ENCODE assay signal across 28 cellular contexts in genomic region chr20:41330941-41331340, GRCh38. TPM values are rescaled to one million over a fixed set of nuclear protein-coding genes. Genes with fewer than 3 reads are reported as not detected.
"Had no signal": no experiment of that assay in that cellular context is flagged by ENCODE, and none has a peak within 500 bp of the region (broad histone marks: within the 10 kb centered on the region; RNA-seq: fewer than 3 reads in every experiment).

No MANE protein-coding gene starts in this region.

- H3K9me3 Mint-ChIP-seq: activated CD4-positive, alpha-beta T cell treated with anti-CD3 and anti-CD28 coated beads, Interleukin-2, amount 10 ng/mL, durations not matched to agents 7 days and 5 days; activated CD8-positive, alpha-beta T cell treated with anti-CD3 and anti-CD28 coated beads for 36 hours; activated T-cell treated with anti-CD3 and anti-CD28 coated beads, Interleukin-2, amount 50 U/mL, for 4 hours; activated T-helper 17 cell treated with anti-CD3 and anti-CD28 coated beads, Interleukin-2, amount 50 U/mL, for 72 hours; effector memory CD8-positive, alpha-beta T cell; WTC11 had no signal

- H3K4me1 Mint-ChIP-seq: WTC11 had no signal

- H3K27ac Mint-ChIP-seq: activated CD4-positive, alpha-beta T cell treated with anti-CD3 and anti-CD28 coated beads, Interleukin-2, amount 10 ng/mL, durations not matched to agents 7 days and 5 days; activated CD8-positive, alpha-beta T cell treated with anti-CD3 and anti-CD28 coated beads for 36 hours; activated naive CD8-positive, alpha-beta T cell; activated T-helper 17 cell treated with anti-CD3 and anti-CD28 coated beads, Interleukin-2, amount 50 U/mL, for 72 hours; effector memory CD8-positive, alpha-beta T cell; WTC11 had no signal

- H3K4me3 ChIP-seq: body of pancreas, esophagus squamous epithelium, heart left ventricle had no signal

- H3K9me3 ChIP-seq: body of pancreas, esophagus squamous epithelium, heart left ventricle had no signal

- H3K36me3 ChIP-seq: esophagus squamous epithelium, heart left ventricle had no signal

- H3K27ac ChIP-seq: body of pancreas, VCaP had no signal

- H3K27me3 Mint-ChIP-seq: activated CD8-positive, alpha-beta T cell treated with anti-CD3 and anti-CD28 coated beads for 36 hours; activated naive CD8-positive, alpha-beta T cell had no signal

- ATAC-seq: activated CD8-positive, alpha-beta T cell treated with anti-CD3 and anti-CD28 coated beads for 36 hours; activated T-cell treated with anti-CD3 and anti-CD28 coated beads, Interleukin-2, amount 50 U/mL, for 4 hours; activated T-helper 17 cell treated with anti-CD3 and anti-CD28 coated beads, Interleukin-2, amount 50 U/mL, for 72 hours; body of pancreas; effector memory CD8-positive, alpha-beta T cell; heart left ventricle; WTC11 had no signal

- DNase-seq: activated CD4-positive, alpha-beta T cell treated with anti-CD3 and anti-CD28 coated beads for 1 hour; activated CD4-positive, alpha-beta T cell treated with anti-CD3 and anti-CD28 coated beads for 4 hours; activated CD4-positive, alpha-beta T cell treated with anti-CD3 and anti-CD28 coated beads, Interleukin-2, amount 10 ng/mL, durations not matched to agents 7 days and 5 days; activated CD4-positive, alpha-beta T cell treated with anti-CD3 and anti-CD28 coated beads, Interleukin-2, amount 50 U/mL, for 48 hours; activated CD8-positive, alpha-beta memory T cell treated with anti-CD3 and anti-CD28 coated beads for 24 hours; activated CD8-positive, alpha-beta T cell treated with anti-CD3 and anti-CD28 coated beads for 36 hours; activated effector memory CD4-positive, alpha-beta T cell treated with Interleukin-2 at 50 U/mL for 16 hours; activated gamma-delta T cell treated with Interleukin-2 at 50 U/mL for 16 hours; activated naive CD4-positive, alpha-beta T cell treated with anti-CD3 and anti-CD28 coated beads, Interleukin-2, amount 50 U/mL, for 16 hours; activated naive CD4-positive, alpha-beta T cell treated with Interleukin-2 at 50 U/mL for 16 hours; activated T-cell treated with anti-CD3 and anti-CD28 coated beads, Interleukin-2, amount 50 U/mL, for 4 hours; amniotic stem cell; anterior cingulate cortex; body of pancreas; caudate nucleus; cortex of kidney; dermis blood vessel endothelial cell; effector CD4-positive, alpha-beta T cell; effector memory CD8-positive, alpha-beta T cell; esophagus squamous epithelium; glutamatergic neuron; heart left ventricle; T-helper 2 cell had no signal

- H3K27me3 ChIP-seq: body of pancreas, esophagus squamous epithelium, heart left ventricle had no signal

- H3K4me3 Mint-ChIP-seq: activated CD4-positive, alpha-beta T cell treated with anti-CD3 and anti-CD28 coated beads, Interleukin-2, amount 10 ng/mL, durations not matched to agents 7 days and 5 days; activated CD8-positive, alpha-beta T cell treated with anti-CD3 and anti-CD28 coated beads for 36 hours; activated naive CD8-positive, alpha-beta T cell; activated T-cell treated with anti-CD3 and anti-CD28 coated beads, Interleukin-2, amount 50 U/mL, for 4 hours; effector memory CD8-positive, alpha-beta T cell; WTC11 had no signal

- H3K36me3 Mint-ChIP-seq: activated naive CD8-positive, alpha-beta T cell; WTC11 had no signal

RNA-seq across cellular contexts. Expression of gene EMILIN3, which starts 35.7 kb away (rescaled TPM):
- total RNA-seq: activated CD4-positive, alpha-beta T cell treated with anti-CD3 and anti-CD28 coated beads, Interleukin-2, amount 10 ng/mL, durations not matched to agents 7 days and 5 days; activated CD8-positive, alpha-beta T cell treated with anti-CD3 and anti-CD28 coated beads for 36 hours; activated T-cell treated with anti-CD3 and anti-CD28 coated beads, Interleukin-2, amount 50 U/mL, for 4 hours; activated T-helper 17 cell treated with anti-CD3 and anti-CD28 coated beads, Interleukin-2, amount 50 U/mL, for 72 hours; fibroblast of villous mesenchyme had no signal
